23 cellular contexts compared by ENCODE assay signal in genomic region chr9:72453797-72454196, GRCh38.
"Had no signal": no experiment of that assay in that cellular context is flagged by ENCODE, and none has a peak within 500 bp of the region (broad histone marks: within the 10 kb centered on the region; RNA-seq: fewer than 3 reads in every experiment).

No MANE protein-coding gene starts in this region.

- H3K27ac ChIP-seq: epithelial cell of prostate, gastroesophageal sphincter, heart left ventricle, tibial artery had no signal

- H3K9me3 ChIP-seq: gastroesophageal sphincter, heart left ventricle, tibial artery had no signal

- H3K27ac Mint-ChIP-seq: activated CD4-positive, alpha-beta memory T cell treated with anti-CD3 and anti-CD28 coated beads, Interleukin-2, amount 10 ng/mL, durations not matched to agents 7 days and 5 days; activated CD4-positive, alpha-beta T cell treated with anti-CD3 and anti-CD28 coated beads, Interleukin-2, amount 10 ng/mL, durations not matched to agents 24 days and 14 days; activated CD8-positive, alpha-beta memory T cell treated with anti-CD3 and anti-CD28 coated beads, Interleukin-2, amount 10 ng/mL, durations not matched to agents 7 days and 5 days; activated naive CD4-positive, alpha-beta T cell treated with anti-CD3 and anti-CD28 coated beads, Interleukin-2, amount 10 ng/mL, durations not matched to agents 7 days and 5 days; progenitor cell of endocrine pancreas; stimulated activated naive CD8-positive, alpha-beta T cell treated with anti-CD3 and anti-CD28 coated beads, Interleukin-15, Interleukin-2, amounts not matched to agents 100 ng/mL and 50 ng/mL, for 24 hours; T-helper 17 cell had no signal

- FAIRE-seq: keratinocyte had no signal

- H3K36me3 ChIP-seq: gastroesophageal sphincter, heart left ventricle, tibial artery had no signal

- H3K27me3 Mint-ChIP-seq: activated CD4-positive, alpha-beta memory T cell treated with anti-CD3 and anti-CD28 coated beads, Interleukin-2, amount 10 ng/mL, durations not matched to agents 7 days and 5 days; activated naive CD4-positive, alpha-beta T cell treated with anti-CD3 and anti-CD28 coated beads, Interleukin-2, amount 10 ng/mL, durations not matched to agents 7 days and 5 days; progenitor cell of endocrine pancreas; T-helper 17 cell had no signal

- H3K27me3 ChIP-seq: gastroesophageal sphincter, heart left ventricle, tibial artery had no signal

- H3K4me3 Mint-ChIP-seq: activated CD4-positive, alpha-beta memory T cell treated with anti-CD3 and anti-CD28 coated beads, Interleukin-2, amount 10 ng/mL, durations not matched to agents 7 days and 5 days; activated CD4-positive, alpha-beta T cell treated with anti-CD3 and anti-CD28 coated beads, Interleukin-2, amount 10 ng/mL, durations not matched to agents 24 days and 14 days; activated CD8-positive, alpha-beta memory T cell treated with anti-CD3 and anti-CD28 coated beads, Interleukin-2, amount 10 ng/mL, durations not matched to agents 7 days and 5 days; activated naive CD4-positive, alpha-beta T cell treated with anti-CD3 and anti-CD28 coated beads, Interleukin-2, amount 10 ng/mL, durations not matched to agents 7 days and 5 days; naive thymus-derived CD4-positive, alpha-beta T cell; stimulated activated naive CD8-positive, alpha-beta T cell treated with anti-CD3 and anti-CD28 coated beads, Interleukin-15, Interleukin-2, amounts not matched to agents 100 ng/mL and 50 ng/mL, for 24 hours; T-helper 17 cell had no signal

- H3K4me3 ChIP-seq: gastroesophageal sphincter, heart left ventricle, lung, tibial artery had no signal

- H3K36me3 Mint-ChIP-seq: activated naive CD4-positive, alpha-beta T cell treated with anti-CD3 and anti-CD28 coated beads, Interleukin-2, amount 10 ng/mL, durations not matched to agents 7 days and 5 days; naive thymus-derived CD4-positive, alpha-beta T cell had no signal

- H3K4me1 ChIP-seq: gastroesophageal sphincter, tibial artery had no signal

- H3K9me3 Mint-ChIP-seq: activated CD4-positive, alpha-beta memory T cell treated with anti-CD3 and anti-CD28 coated beads, Interleukin-2, amount 10 ng/mL, durations not matched to agents 7 days and 5 days; stimulated activated naive CD8-positive, alpha-beta T cell treated with anti-CD3 and anti-CD28 coated beads, Interleukin-15, Interleukin-2, amounts not matched to agents 100 ng/mL and 50 ng/mL, for 24 hours had no signal

- DNase-seq: activated CD4-positive, alpha-beta memory T cell treated with anti-CD3 and anti-CD28 coated beads, Interleukin-2, amount 10 ng/mL, durations not matched to agents 7 days and 5 days; activated CD4-positive, alpha-beta T cell treated with anti-CD3 and anti-CD28 coated beads, Interleukin-2, amount 10 ng/mL, durations not matched to agents 24 days and 14 days; activated CD8-positive, alpha-beta memory T cell treated with anti-CD3 and anti-CD28 coated beads, Interleukin-2, amount 10 ng/mL, durations not matched to agents 7 days and 5 days; activated effector memory CD4-positive, alpha-beta T cell treated with anti-CD3 and anti-CD28 coated beads, Interleukin-2, amount 50 U/mL, for 16 hours; activated naive CD4-positive, alpha-beta T cell treated with anti-CD3 and anti-CD28 coated beads, Interleukin-2, amount 10 ng/mL, durations not matched to agents 7 days and 5 days; activated T-cell treated with anti-CD3 and anti-CD28 coated beads for 4 hours; amygdala; cerebellar nuclear complex; cortex of kidney; heart left ventricle; left colon; naive thymus-derived CD4-positive, alpha-beta T cell; stimulated activated CD4-positive, alpha-beta T cell treated with anti-CD3 and anti-CD28 coated beads, Interleukin-4, amount 100 ng/mL, for 24 hours; substantia nigra; T-helper 17 cell; tibial artery had no signal

- ATAC-seq: activated CD4-positive, CD25-positive, alpha-beta regulatory T cell treated with anti-CD3 and anti-CD28 coated beads, Interleukin-2, amount 50 U/mL, for 24 hours; activated CD8-positive, alpha-beta memory T cell treated with anti-CD3 and anti-CD28 coated beads, Interleukin-2, amount 10 ng/mL, durations not matched to agents 7 days and 5 days; gastroesophageal sphincter; heart left ventricle; left colon; naive thymus-derived CD4-positive, alpha-beta T cell; T-helper 17 cell had no signal
